Comparison of ENCODE assay signal across 12 cellular contexts in the genomic region with DNA sequence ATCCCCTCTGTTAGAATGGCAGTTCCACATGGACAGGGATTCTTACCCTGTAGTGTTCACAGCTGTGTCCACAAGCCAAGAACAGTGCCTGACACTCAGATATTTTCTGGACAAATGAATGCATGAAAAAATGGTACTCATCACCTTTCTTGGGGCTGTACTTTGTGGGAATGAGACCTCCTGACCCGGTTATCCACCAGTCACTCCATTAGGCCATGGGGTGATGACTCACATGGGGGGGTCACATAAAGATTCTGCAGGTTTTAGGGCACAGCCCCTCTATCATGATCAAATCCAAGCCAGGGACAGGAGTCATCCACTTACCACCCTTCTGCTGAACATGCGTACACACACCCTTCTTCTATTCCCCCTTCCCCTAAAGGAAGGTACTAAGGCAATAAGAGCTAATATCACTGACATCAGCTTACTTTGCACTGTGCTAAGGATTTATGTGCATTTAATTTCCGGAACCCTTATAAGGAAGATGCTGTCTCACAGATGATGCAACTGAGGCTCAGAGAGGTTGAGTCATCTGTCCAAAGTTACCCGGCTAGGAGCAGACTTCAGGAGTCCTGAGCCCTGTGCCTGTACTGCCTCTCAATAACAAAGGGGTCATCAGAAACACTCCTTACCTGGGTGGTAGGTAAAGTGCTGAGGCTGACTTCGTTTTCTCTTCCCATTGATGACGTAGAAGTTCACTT.
A peak's percentile ranks its signal among the peaks of the same experiment; 100 is the strongest.
DNase-seq lines count a peak whose midpoint lies in the region; ATAC-seq lines count a peak whose summit lies in the region.
"Had no signal": no experiment of that assay in that cellular context is flagged by ENCODE, and none has a peak within 500 bp of the region (broad histone marks: within the 10 kb centered on the region; RNA-seq: fewer than 3 reads in every experiment).

No MANE protein-coding gene starts in this region.

- CTCF ChIA-PET in activated naive CD4-positive, alpha-beta T cell treated with anti-CD3 and anti-CD28 coated beads, Interleukin-2, amount 10 ng/mL, durations not matched to agents 7 days and 5 days (lab: Charles Lee) = interaction anchor here (0.7 kb wide), 1 partner anchor 88 kb away, joined by 3 read pairs; no protein-coding TSS in a partner anchor

- H3K4me3 ChIP-seq in SK-N-MC = no peak overlapping the region

- peaks cover 37% of the 10 kb centered on the region for H3K4me1 Mint-ChIP-seq in activated naive CD4-positive, alpha-beta T cell treated with anti-CD3 and anti-CD28 coated beads, Interleukin-2, amount 10 ng/mL, durations not matched to agents 7 days and 5 days

- no peaks in the 10 kb centered on the region for H3K9me3 ChIP-seq in SK-N-MC (ENCODE audit: low read depth, low read length)

- H3K36me3 Mint-ChIP-seq in activated naive CD4-positive, alpha-beta T cell treated with anti-CD3 and anti-CD28 coated beads, Interleukin-2, amount 10 ng/mL, durations not matched to agents 7 days and 5 days = peaks cover 63% of the 10 kb centered on the region

- ATAC-seq in HG02885 (IDR thresholded peaks at IDR 0.05; ENCODE audit: poor library complexity, unreplicated experiment) = no peak

- H3K27ac ChIP-seq in SK-N-MC = no peak overlapping the region

- DNase-seq in A172 (ENCODE audit: low spot score) (peak; percentile 67), ELR (ENCODE audit: low read depth) (peak; percentile 96), SK-N-MC (ENCODE audit: low read depth, low spot score) (peak; percentile 22), fibroblast of peridontal ligament (ENCODE audit: extremely low read depth) (peak; percentile 75), OCI-M2 (lab: John Stamatoyannopoulos, UW; ENCODE audit: unreplicated experiment) (no peak)
- no peak for DNase-seq in activated CD8-positive, alpha-beta memory T cell treated with anti-CD3 and anti-CD28 coated beads, Interleukin-2, amount 50 U/mL, for 48 hours
- DNase-seq in activated naive CD4-positive, alpha-beta T cell treated with anti-CD3 and anti-CD28 coated beads, Interleukin-2, amount 10 ng/mL, durations not matched to agents 7 days and 5 days = no peak
- DNase-seq: activated CD8-positive, alpha-beta memory T cell treated with anti-CD3 and anti-CD28 coated beads, Interleukin-2, amount 50 U/mL, for 4 hours; cerebellar nuclear complex; NCI-H345; stimulated activated CD4-positive, alpha-beta T cell treated with anti-CD3 and anti-CD28 coated beads, Interleukin-12 subunit alpha, Interleukin-12 subunit beta, amount 100 ng/mL, for 4 hours had no signal

- no peaks in the 10 kb centered on the region for H3K9me3 Mint-ChIP-seq in activated naive CD4-positive, alpha-beta T cell treated with anti-CD3 and anti-CD28 coated beads, Interleukin-2, amount 10 ng/mL, durations not matched to agents 7 days and 5 days

- H3K27me3 Mint-ChIP-seq in activated naive CD4-positive, alpha-beta T cell treated with anti-CD3 and anti-CD28 coated beads, Interleukin-2, amount 10 ng/mL, durations not matched to agents 7 days and 5 days = no peaks in the 10 kb centered on the region

- no peaks in the 10 kb centered on the region for H3K36me3 ChIP-seq in SK-N-MC (ENCODE audit: insufficient read depth, low read length)

- H3K9ac ChIP-seq in SK-N-MC (ENCODE audit: insufficient read length) = no peak overlapping the region

- no peak overlapping the region for H3K4me3 Mint-ChIP-seq in activated naive CD4-positive, alpha-beta T cell treated with anti-CD3 and anti-CD28 coated beads, Interleukin-2, amount 10 ng/mL, durations not matched to agents 7 days and 5 days

- no peak overlapping the region for H3K27ac Mint-ChIP-seq in activated naive CD4-positive, alpha-beta T cell treated with anti-CD3 and anti-CD28 coated beads, Interleukin-2, amount 10 ng/mL, durations not matched to agents 7 days and 5 days

Comparison
In these comparisons a context has a peak if more than half of its experiments do, and no peak if none do; other contexts are left out.
1. DNase-seq: peak in A172 (single experiment), ELR (single experiment), SK-N-MC (single experiment) and fibroblast of peridontal ligament (single experiment); none in activated CD8-positive, alpha-beta memory T cell treated with anti-CD3 and anti-CD28 coated beads, Interleukin-2, amount 50 U/mL, for 48 hours (single experiment), OCI-M2 (single experiment) and activated naive CD4-positive, alpha-beta T cell treated with anti-CD3 and anti-CD28 coated beads, Interleukin-2, amount 10 ng/mL, durations not matched to agents 7 days and 5 days (single experiment).